ENCODE assay signal across 27 cellular contexts in the genomic region with DNA sequence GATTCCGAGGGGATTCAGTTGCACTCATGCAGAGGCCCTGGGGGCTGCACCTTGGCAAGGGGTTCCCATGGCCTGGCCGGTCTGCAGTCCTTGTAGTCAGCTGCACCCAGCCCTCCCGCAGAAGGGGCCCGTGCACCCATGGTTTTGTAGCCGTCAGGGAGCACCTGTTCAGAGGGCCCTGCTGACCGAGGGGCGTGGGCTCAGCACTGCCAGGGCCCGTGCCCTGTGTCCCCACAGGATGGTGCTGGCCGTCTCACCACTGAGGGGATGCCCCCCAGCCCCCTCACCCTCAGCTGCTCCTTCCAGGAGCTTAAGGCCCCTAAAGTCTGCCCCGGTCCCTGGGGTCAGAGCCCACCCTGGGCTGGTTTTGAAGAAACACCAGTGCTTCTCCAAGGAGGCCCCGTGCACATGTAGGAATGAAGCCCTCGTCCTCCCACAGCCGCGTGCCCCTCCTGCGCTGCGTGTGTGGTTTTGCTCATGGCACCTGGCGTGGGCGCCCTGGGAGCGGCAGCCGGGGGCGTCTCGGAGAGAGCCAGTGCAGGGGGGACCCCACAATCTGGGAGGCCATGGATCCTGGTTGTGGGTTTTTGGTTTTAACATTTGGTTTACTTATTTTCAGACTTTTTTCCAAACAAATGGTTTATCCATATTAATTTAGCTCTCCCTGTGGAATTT.
"Had no signal": no experiment of that assay in that cellular context is flagged by ENCODE, and none has a peak within 500 bp of the region (broad histone marks: within the 10 kb centered on the region; RNA-seq: fewer than 3 reads in every experiment).

No MANE protein-coding gene starts in this region.

- H3K9me3 Mint-ChIP-seq: activated CD4-positive, alpha-beta memory T cell treated with anti-CD3 and anti-CD28 coated beads for 36 hours; activated CD4-positive, alpha-beta T cell treated with anti-CD3 and anti-CD28 coated beads, Interleukin-2, amount 10 ng/mL, durations not matched to agents 24 days and 14 days; activated naive CD4-positive, alpha-beta T cell treated with anti-CD3 and anti-CD28 coated beads, Interleukin-2, amount 10 ng/mL, durations not matched to agents 7 days and 5 days; activated naive CD4-positive, alpha-beta T cell treated with anti-CD3 and anti-CD28 coated beads, Interleukin-2, amount 50 U/mL, for 72 hours; activated naive CD8-positive, alpha-beta T cell treated with anti-CD3 and anti-CD28 coated beads, Interleukin-2, amount 10 ng/mL, durations not matched to agents 7 days and 5 days; activated T-cell treated with anti-CD3 and anti-CD28 coated beads, Interleukin-2, amount 50 U/mL, for 72 hours; central memory CD8-positive, alpha-beta T cell; dendritic cell treated with granulocyte-macrophage colony-stimulating factor and Interleukin-4, amounts not matched to agents 40 ng/mL and 50 ng/mL, for 4 days; effector memory CD8-positive, alpha-beta T cell had no signal

- ATAC-seq: activated CD4-positive, alpha-beta T cell treated with anti-CD3 and anti-CD28 coated beads for 36 hours; activated CD8-positive, alpha-beta memory T cell treated with anti-CD3 and anti-CD28 coated beads, Interleukin-2, amount 10 ng/mL, durations not matched to agents 7 days and 5 days; activated CD8-positive, alpha-beta T cell treated with anti-CD3 and anti-CD28 coated beads, Interleukin-2, amount 10 ng/mL, durations not matched to agents 7 days and 5 days; activated naive CD4-positive, alpha-beta T cell treated with anti-CD3 and anti-CD28 coated beads, Interleukin-2, amount 50 U/mL, for 72 hours; activated T-cell treated with anti-CD3 and anti-CD28 coated beads, Interleukin-2, amount 50 U/mL, for 72 hours; effector memory CD8-positive, alpha-beta T cell had no signal

- H3K4me1 ChIP-seq: ascending aorta, breast epithelium had no signal

- H3K36me3 Mint-ChIP-seq: activated CD4-positive, alpha-beta memory T cell treated with anti-CD3 and anti-CD28 coated beads for 36 hours; activated CD8-positive, alpha-beta memory T cell treated with anti-CD3 and anti-CD28 coated beads, Interleukin-2, amount 10 ng/mL, durations not matched to agents 7 days and 5 days; activated naive CD4-positive, alpha-beta T cell treated with anti-CD3 and anti-CD28 coated beads, Interleukin-2, amount 10 ng/mL, durations not matched to agents 7 days and 5 days; activated naive CD4-positive, alpha-beta T cell treated with anti-CD3 and anti-CD28 coated beads, Interleukin-2, amount 50 U/mL, for 72 hours; activated naive CD8-positive, alpha-beta T cell treated with anti-CD3 and anti-CD28 coated beads, Interleukin-2, amount 10 ng/mL, durations not matched to agents 7 days and 5 days had no signal

- H3K27me3 ChIP-seq: ascending aorta, breast epithelium, cardiac muscle cell had no signal

- DNase-seq: activated CD4-positive, alpha-beta memory T cell treated with anti-CD3 and anti-CD28 coated beads for 36 hours; activated CD4-positive, alpha-beta T cell treated with anti-CD3 and anti-CD28 coated beads for 36 hours; activated CD4-positive, alpha-beta T cell treated with anti-CD3 and anti-CD28 coated beads, Interleukin-2, amount 10 ng/mL, durations not matched to agents 24 days and 14 days; activated CD4-positive, CD25-positive, alpha-beta regulatory T cell; activated CD4-positive, CD25-positive, alpha-beta regulatory T cell treated with anti-CD3 and anti-CD28 coated beads, Interleukin-2, amount 50 U/mL, for 72 hours; activated CD8-positive, alpha-beta memory T cell treated with anti-CD3 and anti-CD28 coated beads, Interleukin-2, amount 10 ng/mL, durations not matched to agents 7 days and 5 days; activated CD8-positive, alpha-beta memory T cell treated with anti-CD3 and anti-CD28 coated beads, Interleukin-2, amount 50 U/mL, for 4 hours; activated CD8-positive, alpha-beta T cell treated with anti-CD3 and anti-CD28 coated beads, Interleukin-2, amount 10 ng/mL, durations not matched to agents 7 days and 5 days; activated gamma-delta T cell; activated naive CD4-positive, alpha-beta T cell; activated naive CD4-positive, alpha-beta T cell treated with anti-CD3 and anti-CD28 coated beads, Interleukin-2, amount 10 ng/mL, durations not matched to agents 7 days and 5 days; activated naive CD8-positive, alpha-beta T cell treated with anti-CD3 and anti-CD28 coated beads, Interleukin-2, amount 10 ng/mL, durations not matched to agents 7 days and 5 days; activated T-cell treated with anti-CD3 and anti-CD28 coated beads, Interleukin-2, amount 50 U/mL, for 1 hour; activated T-cell treated with anti-CD3 and anti-CD28 coated beads, Interleukin-2, amount 50 U/mL, for 72 hours; effector CD4-positive, alpha-beta T cell; effector memory CD8-positive, alpha-beta T cell; foreskin fibroblast; T-helper 2 cell had no signal

- H3K27ac ChIP-seq: ascending aorta, cardiac muscle cell, coronary artery, epithelial cell of prostate had no signal

- H3K9me3 ChIP-seq: ascending aorta, breast epithelium had no signal

- H3K4me1 Mint-ChIP-seq: activated CD4-positive, alpha-beta T cell treated with anti-CD3 and anti-CD28 coated beads, Interleukin-2, amount 10 ng/mL, durations not matched to agents 24 days and 14 days; activated CD8-positive, alpha-beta memory T cell treated with anti-CD3 and anti-CD28 coated beads, Interleukin-2, amount 10 ng/mL, durations not matched to agents 7 days and 5 days; activated naive CD4-positive, alpha-beta T cell treated with anti-CD3 and anti-CD28 coated beads, Interleukin-2, amount 10 ng/mL, durations not matched to agents 7 days and 5 days; central memory CD8-positive, alpha-beta T cell had no signal

- H3K4me3 Mint-ChIP-seq: activated CD4-positive, alpha-beta memory T cell treated with anti-CD3 and anti-CD28 coated beads for 36 hours; activated CD4-positive, alpha-beta T cell treated with anti-CD3 and anti-CD28 coated beads for 36 hours; activated CD4-positive, alpha-beta T cell treated with anti-CD3 and anti-CD28 coated beads, Interleukin-2, amount 10 ng/mL, durations not matched to agents 24 days and 14 days; activated CD8-positive, alpha-beta memory T cell treated with anti-CD3 and anti-CD28 coated beads, Interleukin-2, amount 10 ng/mL, durations not matched to agents 7 days and 5 days; activated CD8-positive, alpha-beta T cell treated with anti-CD3 and anti-CD28 coated beads, Interleukin-2, amount 10 ng/mL, durations not matched to agents 7 days and 5 days; activated naive CD4-positive, alpha-beta T cell treated with anti-CD3 and anti-CD28 coated beads, Interleukin-2, amount 10 ng/mL, durations not matched to agents 7 days and 5 days; activated naive CD8-positive, alpha-beta T cell treated with anti-CD3 and anti-CD28 coated beads, Interleukin-2, amount 10 ng/mL, durations not matched to agents 7 days and 5 days; activated T-cell treated with anti-CD3 and anti-CD28 coated beads, Interleukin-2, amount 50 U/mL, for 72 hours; brain; central memory CD8-positive, alpha-beta T cell; dendritic cell treated with granulocyte-macrophage colony-stimulating factor and Interleukin-4, amounts not matched to agents 40 ng/mL and 50 ng/mL, for 4 days; effector memory CD8-positive, alpha-beta T cell had no signal

- H3K4me3 ChIP-seq: ascending aorta, breast epithelium, cardiac muscle cell, coronary artery had no signal

- H3K36me3 ChIP-seq: ascending aorta, breast epithelium, cardiac muscle cell had no signal

- H3K27me3 Mint-ChIP-seq: activated CD4-positive, alpha-beta memory T cell treated with anti-CD3 and anti-CD28 coated beads for 36 hours; activated CD4-positive, alpha-beta T cell treated with anti-CD3 and anti-CD28 coated beads for 36 hours; activated CD4-positive, alpha-beta T cell treated with anti-CD3 and anti-CD28 coated beads, Interleukin-2, amount 10 ng/mL, durations not matched to agents 24 days and 14 days; activated CD8-positive, alpha-beta memory T cell treated with anti-CD3 and anti-CD28 coated beads, Interleukin-2, amount 10 ng/mL, durations not matched to agents 7 days and 5 days; activated naive CD8-positive, alpha-beta T cell treated with anti-CD3 and anti-CD28 coated beads, Interleukin-2, amount 10 ng/mL, durations not matched to agents 7 days and 5 days; brain; central memory CD8-positive, alpha-beta T cell; effector memory CD8-positive, alpha-beta T cell had no signal
